In genomic region chr9:127081250-127082185, GRCh38 we compare ENCODE assay signal across 23 cellular contexts. TPM values are rescaled to one million over a fixed set of nuclear protein-coding genes. Genes with fewer than 3 reads are reported as not detected.
"Had no signal": no experiment of that assay in that cellular context is flagged by ENCODE, and none has a peak within 500 bp of the region (broad histone marks: within the 10 kb centered on the region; RNA-seq: fewer than 3 reads in every experiment).

No MANE protein-coding gene starts in this region.

- H3K27ac Mint-ChIP-seq: activated CD4-positive, alpha-beta memory T cell treated with anti-CD3 and anti-CD28 coated beads for 36 hours; activated naive CD4-positive, alpha-beta T cell treated with anti-CD3 and anti-CD28 coated beads, Interleukin-2, amount 10 ng/mL, durations not matched to agents 7 days and 5 days; activated naive CD8-positive, alpha-beta T cell treated with anti-CD3 and anti-CD28 coated beads, Interleukin-2, amount 50 U/mL, for 24 hours; natural killer cell; WTC11 had no signal

- H3K4me3 Mint-ChIP-seq: activated CD4-positive, alpha-beta memory T cell treated with anti-CD3 and anti-CD28 coated beads for 36 hours; activated naive CD4-positive, alpha-beta T cell treated with anti-CD3 and anti-CD28 coated beads, Interleukin-2, amount 10 ng/mL, durations not matched to agents 7 days and 5 days; activated naive CD8-positive, alpha-beta T cell treated with anti-CD3 and anti-CD28 coated beads, Interleukin-2, amount 50 U/mL, for 24 hours; activated T-cell treated with anti-CD3 and anti-CD28 coated beads, Interleukin-2, amount 50 U/mL, for 4 hours; central memory CD8-positive, alpha-beta T cell; natural killer cell; WTC11 had no signal

- H3K9me3 ChIP-seq: heart right ventricle, lower lobe of right lung, neutrophil, stomach had no signal

- H3K36me3 Mint-ChIP-seq: activated CD4-positive, alpha-beta memory T cell treated with anti-CD3 and anti-CD28 coated beads for 36 hours; activated naive CD4-positive, alpha-beta T cell treated with anti-CD3 and anti-CD28 coated beads, Interleukin-2, amount 10 ng/mL, durations not matched to agents 7 days and 5 days; natural killer cell had no signal

- H3K4me1 Mint-ChIP-seq: natural killer cell had no signal

- H3K4me3 ChIP-seq: coronary artery, heart right ventricle, lower lobe of right lung, SK-N-MC, skin epidermis, stomach had no signal

- H3K36me3 ChIP-seq: brain microvascular endothelial cell, lower lobe of right lung, neutrophil had no signal

- DNase-seq: activated CD4-positive, alpha-beta memory T cell treated with anti-CD3 and anti-CD28 coated beads for 36 hours; activated CD4-positive, alpha-beta T cell treated with anti-CD3 and anti-CD28 coated beads for 4 hours; activated naive CD4-positive, alpha-beta T cell treated with anti-CD3 and anti-CD28 coated beads, Interleukin-2, amount 10 ng/mL, durations not matched to agents 7 days and 5 days; activated naive CD8-positive, alpha-beta T cell treated with anti-CD3 and anti-CD28 coated beads, Interleukin-2, amount 50 U/mL, for 24 hours; activated T-cell treated with anti-CD3 and anti-CD28 coated beads, Interleukin-2, amount 50 U/mL, for 4 hours; anterior cingulate cortex; brain microvascular endothelial cell; erythroblast; heart right ventricle; lower lobe of right lung; natural killer cell; posterior cingulate gyrus; stimulated activated CD4-positive, alpha-beta T cell treated with anti-CD3 and anti-CD28 coated beads, Interleukin-2, amount 100 ng/mL, for 48 hours; stomach had no signal

- H3K27me3 Mint-ChIP-seq: activated CD4-positive, alpha-beta memory T cell treated with anti-CD3 and anti-CD28 coated beads for 36 hours; central memory CD8-positive, alpha-beta T cell had no signal

- H3K9me3 Mint-ChIP-seq: activated CD4-positive, alpha-beta memory T cell treated with anti-CD3 and anti-CD28 coated beads for 36 hours; activated naive CD4-positive, alpha-beta T cell treated with anti-CD3 and anti-CD28 coated beads, Interleukin-2, amount 10 ng/mL, durations not matched to agents 7 days and 5 days; activated naive CD8-positive, alpha-beta T cell treated with anti-CD3 and anti-CD28 coated beads, Interleukin-2, amount 50 U/mL, for 24 hours; activated T-cell treated with anti-CD3 and anti-CD28 coated beads, Interleukin-2, amount 50 U/mL, for 4 hours; central memory CD8-positive, alpha-beta T cell; natural killer cell had no signal

- H3K27me3 ChIP-seq: heart right ventricle, stomach had no signal

- ATAC-seq: activated naive CD8-positive, alpha-beta T cell treated with anti-CD3 and anti-CD28 coated beads, Interleukin-2, amount 50 U/mL, for 24 hours; activated T-cell treated with anti-CD3 and anti-CD28 coated beads, Interleukin-2, amount 50 U/mL, for 4 hours; lower lobe of right lung; natural killer cell; WTC11 had no signal

- H3K27ac ChIP-seq: brain microvascular endothelial cell, coronary artery, lower lobe of right lung, neutrophil, SK-N-MC, stomach had no signal

- FAIRE-seq: endometrium, TTC549 had no signal

RNA-seq across cellular contexts. Expression of gene ANGPTL2, which starts 40.9 kb away (rescaled TPM):
- total RNA-seq: activated CD4-positive, alpha-beta memory T cell treated with anti-CD3 and anti-CD28 coated beads for 36 hours; natural killer cell; T-helper 2 cell treated with Interferon-gamma antibody and Interleukin-4, amounts not matched to agents 100 ng/mL and 5 ng/mL, for 36 hours had no signal
